27 cellular contexts compared by ENCODE assay signal in the genomic region with DNA sequence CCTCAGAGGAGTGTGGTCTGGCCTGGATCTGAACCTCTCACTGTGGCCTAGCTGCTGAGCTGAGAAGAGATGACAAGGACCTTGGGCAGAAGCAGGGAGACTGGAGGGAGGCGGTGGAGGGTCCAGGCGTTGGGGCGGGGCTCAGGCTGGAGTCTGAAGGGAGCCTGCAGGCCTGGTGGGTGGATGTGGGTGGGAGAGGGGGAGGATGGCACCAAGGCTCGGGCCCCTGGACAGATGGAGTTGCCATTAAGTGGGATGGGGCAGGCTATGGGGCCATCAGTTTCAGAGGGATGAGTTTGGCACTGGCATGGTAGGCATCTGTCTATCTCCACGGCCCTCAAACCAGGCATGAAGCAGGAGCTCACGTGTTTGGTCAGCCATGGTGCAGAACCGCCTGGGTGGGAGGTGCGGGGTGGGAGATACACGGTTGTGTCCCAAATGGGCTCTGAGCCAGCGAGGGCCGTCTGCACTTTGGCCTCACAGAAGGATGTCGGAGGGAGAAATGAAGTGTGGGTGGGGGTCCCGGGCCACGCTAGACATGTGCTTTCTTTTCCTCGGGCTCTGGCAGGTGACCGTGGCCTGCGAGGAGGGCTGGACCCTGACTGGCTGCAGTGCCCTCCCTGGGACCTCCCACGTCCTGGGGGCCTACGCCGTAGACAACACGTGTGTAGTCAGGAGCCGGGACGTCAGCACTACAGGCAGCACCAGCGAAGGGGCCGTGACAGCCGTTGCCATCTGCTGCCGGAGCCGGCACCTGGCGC. TPM values are rescaled to one million over a fixed set of nuclear protein-coding genes. Genes with fewer than 3 reads are reported as not detected.
DNase-seq lines count a peak whose midpoint lies in the region; ATAC-seq and TF ChIP-seq lines count a peak whose summit lies in the region.
"Had no signal": no experiment of that assay in that cellular context is flagged by ENCODE, and none has a peak within 500 bp of the region (broad histone marks: within the 10 kb centered on the region; RNA-seq: fewer than 3 reads in every experiment).

No MANE protein-coding gene starts in this region.

- H3K36me3 ChIP-seq in H7 (replicated peaks; ENCODE audit: control insufficient read depth, insufficient read depth, low read length), result peaks cover 7% of the 10 kb centered on the region
- H3K36me3 ChIP-seq in adrenal gland (replicated peaks in 1 of 2), result no peaks in the 10 kb centered on the region
- peaks cover 0 to 29% (median 0%) of the 10 kb centered on the region in 3 donors for H3K36me3 ChIP-seq in Peyer's patch
- H3K36me3 ChIP-seq: ovary had no signal

- WGBS in adrenal gland, 4 donors, result 91 to 93% (median 92%) methylated on average over 6 to 29 of the region's 29 CpGs

- TF ChIP-seq POLR2A in adrenal gland (IDR thresholded peaks at IDR 0.05), result no peak
- TF ChIP-seq POLR2A in Peyer's patch (IDR thresholded peaks at IDR 0.05), result no peak

- peaks cover 22% of the 10 kb centered on the region for H3K36me3 Mint-ChIP-seq in activated T-helper 17 cell treated with anti-CD3 and anti-CD28 coated beads, Interleukin-2, amount 50 U/mL, for 72 hours (ENCODE audit: low read depth)

- H3K9me3 ChIP-seq in adrenal gland (replicated peaks in 1 of 3) (no peaks in the 10 kb centered on the region), Peyer's patch (no peaks in the 10 kb centered on the region)
- H3K9me3 ChIP-seq: BLaER1 treated with 17β-estradiol and CSF1 and Interleukin-3, amounts not matched to agents 10 nM and 100 nM; gastrocnemius medialis; ovary; right atrium auricular region; SJSA1; vagina had no signal

- H3K4me1 Mint-ChIP-seq in activated T-helper 17 cell treated with anti-CD3 and anti-CD28 coated beads, Interleukin-2, amount 50 U/mL, for 72 hours, result no peaks in the 10 kb centered on the region

- DNase-seq in D341Med (ENCODE audit: low spot score), result peak; percentile 70
- DNase-seq in H7, result peak; percentile 28
- DNase-seq in mesenteric fat pad (ENCODE audit: low spot score), result peak; percentile 86
- no peak for DNase-seq in adrenal gland
- no peak for DNase-seq in Peyer's patch
- DNase-seq: activated CD4-positive, CD25-positive, alpha-beta regulatory T cell treated with anti-CD3 and anti-CD28 coated beads, Interleukin-2, amount 50 U/mL, for 72 hours; activated CD8-positive, alpha-beta T cell treated with anti-CD3 and anti-CD28 coated beads for 36 hours; activated gamma-delta T cell; activated T-cell treated with anti-CD3 and anti-CD28 coated beads for 4 hours; gastrocnemius medialis; hypothalamus; left ventricle myocardium superior; midbrain; natural killer cell; NCI-H2081 treated with DMSO at 0.1 percent for 48 hours; stimulated activated CD4-positive, alpha-beta T cell treated with anti-CD3 and anti-CD28 coated beads, Interleukin-2, amount 100 ng/mL, for 48 hours; stimulated activated naive CD4-positive, alpha-beta T cell had no signal

- H3K27me3 ChIP-seq in H7 (ENCODE audit: control insufficient read depth, insufficient read depth, low read length) (no peaks in the 10 kb centered on the region), adrenal gland (no peaks in the 10 kb centered on the region), Peyer's patch (no peaks in the 10 kb centered on the region)
- H3K27me3 ChIP-seq: BLaER1 treated with 17β-estradiol and CSF1 and Interleukin-3, amounts not matched to agents 10 nM and 100 nM; gastrocnemius medialis; ovary; right atrium auricular region; SJSA1; vagina had no signal

- H3K27ac ChIP-seq in adrenal gland (no peak overlapping the region), Peyer's patch (no peak overlapping the region)
- H3K27ac ChIP-seq: BLaER1 treated with 17β-estradiol and CSF1 and Interleukin-3, amounts not matched to agents 10 nM and 100 nM; gastrocnemius medialis; ovary; right atrium auricular region; SJSA1; vagina had no signal

- intact Hi-C loops in adrenal gland (cut with DNase I), result no loop called here

- no peaks in the 10 kb centered on the region for H3K27me3 Mint-ChIP-seq in activated T-helper 17 cell treated with anti-CD3 and anti-CD28 coated beads, Interleukin-2, amount 50 U/mL, for 72 hours
- H3K27me3 Mint-ChIP-seq: activated CD8-positive, alpha-beta T cell treated with anti-CD3 and anti-CD28 coated beads for 36 hours had no signal

- peak overlapping the region; percentile 34 for H3K27ac Mint-ChIP-seq in activated T-helper 17 cell treated with anti-CD3 and anti-CD28 coated beads, Interleukin-2, amount 50 U/mL, for 72 hours
- H3K27ac Mint-ChIP-seq: activated CD8-positive, alpha-beta T cell treated with anti-CD3 and anti-CD28 coated beads for 36 hours had no signal

- peaks cover 0 to 8% of the 10 kb centered on the region in 2 donors for H3K4me1 ChIP-seq in adrenal gland (replicated peaks in 1 of 2)
- no peaks in the 10 kb centered on the region for H3K4me1 ChIP-seq in Peyer's patch
- H3K4me1 ChIP-seq: BLaER1 treated with 17β-estradiol and CSF1 and Interleukin-3, amounts not matched to agents 10 nM and 100 nM had no signal

- ATAC-seq in activated T-helper 17 cell treated with anti-CD3 and anti-CD28 coated beads, Interleukin-2, amount 50 U/mL, for 72 hours (replicated peaks), result no peak
- no peak for ATAC-seq in GM18867 (IDR thresholded peaks at IDR 0.05; ENCODE audit: unreplicated experiment)
- no peak for ATAC-seq in HG03175 (IDR thresholded peaks at IDR 0.05; ENCODE audit: unreplicated experiment)
- ATAC-seq: activated CD8-positive, alpha-beta T cell treated with anti-CD3 and anti-CD28 coated beads for 36 hours; gastrocnemius medialis; left ventricle myocardium superior; natural killer cell had no signal

- no peaks in the 10 kb centered on the region for H3K9me3 Mint-ChIP-seq in activated T-helper 17 cell treated with anti-CD3 and anti-CD28 coated beads, Interleukin-2, amount 50 U/mL, for 72 hours
- H3K9me3 Mint-ChIP-seq: activated CD8-positive, alpha-beta T cell treated with anti-CD3 and anti-CD28 coated beads for 36 hours; natural killer cell had no signal

- H3K4me3 Mint-ChIP-seq in activated T-helper 17 cell treated with anti-CD3 and anti-CD28 coated beads, Interleukin-2, amount 50 U/mL, for 72 hours, result no peak overlapping the region
- H3K4me3 Mint-ChIP-seq: activated CD8-positive, alpha-beta T cell treated with anti-CD3 and anti-CD28 coated beads for 36 hours; natural killer cell had no signal

- no peak overlapping the region for H3K4me3 ChIP-seq in H7 (ENCODE audit: insufficient read depth, low read depth, low read length)
- H3K4me3 ChIP-seq in adrenal gland, result no peak overlapping the region
- H3K4me3 ChIP-seq in Peyer's patch, result no peak overlapping the region
- H3K4me3 ChIP-seq: BLaER1 treated with 17β-estradiol and CSF1 and Interleukin-3, amounts not matched to agents 10 nM and 100 nM; gastrocnemius medialis; ovary; right atrium auricular region; SJSA1; vagina had no signal

- no peak for TF ChIP-seq CTCF in adrenal gland (IDR thresholded peaks at IDR 0.05)
- no peak for TF ChIP-seq CTCF in Peyer's patch (IDR thresholded peaks at IDR 0.05)

RNA-seq across cellular contexts. Expression of gene PCSK9, which starts 23.6 kb away (rescaled TPM):
- total RNA-seq in H7 (2014; rRNA removed; shearing (Covaris generic)), result 103 and 171 TPM in 2 replicates
- not detected for total RNA-seq in activated T-helper 17 cell treated with anti-CD3 and anti-CD28 coated beads, Interleukin-2, amount 50 U/mL, for 72 hours
- total RNA-seq in mesenteric fat pad, result 0.26 TPM
- total RNA-seq in adrenal gland, result 1 to 10 TPM in 1 of 8 donors, under 1 TPM in 6, not detected in 1; 0.12 to 1.4 (median 0.43) TPM
- polyA plus RNA-seq in adrenal gland, result under 1 TPM; 0.10 to 0.16 (median 0.15) TPM
- 10 to 100 TPM in 2 of 4 donors, 1 to 10 TPM in 2; 3.5 to 18.4 (median 8.5) TPM for total RNA-seq in Peyer's patch
- total RNA-seq: activated CD8-positive, alpha-beta T cell treated with anti-CD3 and anti-CD28 coated beads for 36 hours; left ventricle myocardium superior; natural killer cell; NCI-H460; T-helper 1 cell treated with Interleukin-12 subunit alpha and Interleukin-12 subunit beta and Interleukin-4 antibody, amounts not matched to agents 30 ng/mL and 1 ng/mL, for 36 hours had no signal

Comparison
In these comparisons a context has a peak if more than half of its experiments do, and no peak if none do; other contexts are left out.
1. DNase-seq: peak in D341Med (single experiment), H7 (single experiment) and mesenteric fat pad (single experiment); none in adrenal gland (0 of 7) and Peyer's patch (0 of 3).